In genomic region chr15:68057089-68057488, GRCh38 we compare ENCODE assay signal across 17 cellular contexts. TPM values are rescaled to one million over a fixed set of nuclear protein-coding genes. Genes with fewer than 3 reads are reported as not detected.
DNase-seq lines count a peak whose midpoint lies in the region; ATAC-seq, FAIRE-seq and TF ChIP-seq lines count a peak whose summit lies in the region.
"Had no signal": no experiment of that assay in that cellular context is flagged by ENCODE, and none has a peak within 500 bp of the region (broad histone marks: within the 10 kb centered on the region; RNA-seq: fewer than 3 reads in every experiment).

No MANE protein-coding gene starts in this region.

- no peak overlapping the region for H3K9ac ChIP-seq in keratinocyte (ENCODE audit: control insufficient read depth, extremely low read depth, insufficient read depth, low read length)

- peaks cover 2% of the 10 kb centered on the region for H3K36me3 Mint-ChIP-seq in activated naive CD8-positive, alpha-beta T cell
- peaks cover 8% of the 10 kb centered on the region for H3K36me3 Mint-ChIP-seq in stimulated activated memory B cell treated with anti-CD40 and anti-IgM and Interleukin-4, amounts not matched to agents 10 μg/mL and 1 μg/mL and 100 μg/mL, for 72 hours

- TF ChIP-seq RAD21 in A549 (conservative IDR thresholded peaks at IDR 0.05 in 1 of 2, IDR thresholded peaks at IDR 0.05 in 1 of 2) = no peak

- H3K79me2 ChIP-seq in keratinocyte (ENCODE audit: control insufficient read depth, insufficient read depth, low read length) = peaks cover 79% of the 10 kb centered on the region

- no peak overlapping the region for H3K27ac ChIP-seq in A549
- no peak overlapping the region for H3K27ac ChIP-seq in keratinocyte (ENCODE audit: control insufficient read depth, insufficient read depth, low read length)
- no peak overlapping the region for H3K27ac ChIP-seq in prostate gland

- H3K9me3 Mint-ChIP-seq in activated naive CD8-positive, alpha-beta T cell (ENCODE audit: low read depth) = no peaks in the 10 kb centered on the region
- no peaks in the 10 kb centered on the region for H3K9me3 Mint-ChIP-seq in stimulated activated memory B cell treated with anti-CD40 and anti-IgM and Interleukin-4, amounts not matched to agents 10 μg/mL and 1 μg/mL and 100 μg/mL, for 72 hours
- H3K9me3 Mint-ChIP-seq: activated T-cell treated with anti-CD3 and anti-CD28 coated beads, Interleukin-2, amount 50 U/mL, for 72 hours had no signal

- H3K27me3 ChIP-seq in keratinocyte (ENCODE audit: control insufficient read depth, extremely low read depth, insufficient read depth, low read length) = no peaks in the 10 kb centered on the region
- H3K27me3 ChIP-seq in prostate gland (replicated peaks; ENCODE audit: insufficient read depth) = no peaks in the 10 kb centered on the region
- H3K27me3 ChIP-seq: neutrophil had no signal

- peaks cover 32% of the 10 kb centered on the region for H3K4me1 ChIP-seq in A549
- H3K4me1 ChIP-seq in keratinocyte (ENCODE audit: control insufficient read depth, extremely low read depth, insufficient read depth, low read length) = peaks cover 26% of the 10 kb centered on the region
- peaks cover 7% of the 10 kb centered on the region for H3K4me1 ChIP-seq in prostate gland (replicated peaks)

- peaks cover 60% of the 10 kb centered on the region for H3K4me1 Mint-ChIP-seq in activated naive CD8-positive, alpha-beta T cell (ENCODE audit: low read depth)
- peaks cover 51% of the 10 kb centered on the region for H3K4me1 Mint-ChIP-seq in stimulated activated memory B cell treated with anti-CD40 and anti-IgM and Interleukin-4, amounts not matched to agents 10 μg/mL and 1 μg/mL and 100 μg/mL, for 72 hours

- no peak for TF ChIP-seq EP300 in A549 (IDR thresholded peaks at IDR 0.05)

- H3K4me2 ChIP-seq in A549 (peak overlapping the region; percentile 88; the same call in 2 of the 3 replicates), keratinocyte (ENCODE audit: control insufficient read depth, extremely low read depth, insufficient read depth, low read depth, low read length) (peak overlapping the region; percentile 35)

- H3K9me3 ChIP-seq in A549 (no peaks in the 10 kb centered on the region), keratinocyte (ENCODE audit: control insufficient read depth, low read depth, low read length) (no peaks in the 10 kb centered on the region), prostate gland (no peaks in the 10 kb centered on the region)
- H3K9me3 ChIP-seq: neutrophil had no signal

- POLR2A ChIA-PET in A549 (lab: Yijun Ruan, JAX) = no interaction called here

- peak overlapping the region; percentile 34 for H3K27ac Mint-ChIP-seq in activated naive CD8-positive, alpha-beta T cell
- H3K27ac Mint-ChIP-seq in stimulated activated memory B cell treated with anti-CD40 and anti-IgM and Interleukin-4, amounts not matched to agents 10 μg/mL and 1 μg/mL and 100 μg/mL, for 72 hours = no peak overlapping the region

- H3K4me3 Mint-ChIP-seq in activated naive CD8-positive, alpha-beta T cell = peak overlapping the region; percentile 94
- H3K4me3 Mint-ChIP-seq in stimulated activated memory B cell treated with anti-CD40 and anti-IgM and Interleukin-4, amounts not matched to agents 10 μg/mL and 1 μg/mL and 100 μg/mL, for 72 hours = no peak overlapping the region

- intact Hi-C loops in prostate gland (cut with DNase I) = loop anchor here (10.0 kb wide), 3 partner anchors 92 to 172 kb away; no protein-coding TSS in a partner anchor

- CTCF ChIA-PET in A549 (lab: Yijun Ruan, JAX) = interaction anchor here (1.0 to 3.4 kb wide), 2 partner anchors 194 to 196 kb away, joined by 3 to 22 read pairs; no protein-coding TSS in a partner anchor

- no peaks in the 10 kb centered on the region for H3K9me1 ChIP-seq in keratinocyte (ENCODE audit: control insufficient read depth, extremely low read depth, insufficient read depth, low read length)

- DNase-seq in A549 (ENCODE audit: low read depth in 1 of 2, low spot score in 1 of 2) (no peak), GM12865 (ENCODE audit: low read depth) (no peak), keratinocyte (ENCODE audit: low read depth, low spot score) (no peak), prostate gland (ENCODE audit: low spot score) (no peak)
- DNase-seq: activated CD4-positive, alpha-beta T cell treated with anti-CD3 and anti-CD28 coated beads for 1 hour; activated T-cell treated with anti-CD3 and anti-CD28 coated beads, Interleukin-2, amount 50 U/mL, for 72 hours; DMS53; effector memory CD4-positive, alpha-beta T cell; NCI-H2171 treated with DMSO at 0.1 percent for 48 hours; trophoblast cell had no signal

- no peak for FAIRE-seq in A549 (lab: Jason Lieb, UNC)
- no peak for FAIRE-seq in keratinocyte (lab: Jason Lieb, UNC)
- FAIRE-seq: astrocyte, H54 had no signal

- H3K4me3 ChIP-seq in A549 (no peak overlapping the region), GM12865 (ENCODE audit: low read depth, low read length) (peak overlapping the region; percentile 64), keratinocyte (ENCODE audit: control insufficient read depth in 2 of 3, extremely low read depth in 1 of 3, insufficient read depth in 2 of 3, low read depth in 1 of 3, low read length in 3 of 3) (peak overlapping the region in 1 of 3 experiments; percentile 95), prostate gland (no peak overlapping the region)

- no peak overlapping the region for H2AFZ ChIP-seq in keratinocyte (ENCODE audit: control insufficient read depth, low read length)

- dilution Hi-C loops in keratinocyte (cut with MboI; ENCODE audit: extremely low pct_ligation_motif_present, low sequenced_read_pairs) = no loop called here

- ATAC-seq in A549 (no peak), GM21390 (IDR thresholded peaks at IDR 0.05; ENCODE audit: unreplicated experiment) (no peak), HG03469 (IDR thresholded peaks at IDR 0.05; ENCODE audit: unreplicated experiment) (no peak)
- no peak for ATAC-seq in stimulated activated memory B cell treated with anti-CD40 and anti-IgM and Interleukin-4, amounts not matched to agents 10 μg/mL and 1 μg/mL and 100 μg/mL, for 72 hours
- ATAC-seq: activated T-cell treated with anti-CD3 and anti-CD28 coated beads, Interleukin-2, amount 50 U/mL, for 72 hours had no signal

- TF ChIP-seq POLR2A in A549 (IDR thresholded peaks at IDR 0.05; ENCODE audit: low read length) (no peak), prostate gland (IDR thresholded peaks at IDR 0.05) (no peak)

- H4K20me1 ChIP-seq in keratinocyte (ENCODE audit: control insufficient read depth, extremely low read depth, insufficient read depth, low read length) = peaks cover 4% of the 10 kb centered on the region

- peaks cover 0 to 2% of the 10 kb centered on the region in 2 experiments for H3K36me3 ChIP-seq in keratinocyte (ENCODE audit: control insufficient read depth in 2 of 2, extremely low read depth in 1 of 2, insufficient read depth in 2 of 2, low read length in 2 of 2)
- H3K36me3 ChIP-seq in prostate gland = no peaks in the 10 kb centered on the region

- TF ChIP-seq CTCF in A549 (IDR thresholded peaks at IDR 0.05) = no peak
- TF ChIP-seq CTCF in GM12865 (IDR thresholded peaks at IDR 0.05; ENCODE audit: insufficient read depth, low read depth, low read length, missing control alignments) = no peak
- TF ChIP-seq CTCF in keratinocyte (optimal IDR thresholded peaks at IDR 0.05 in 1 of 3, IDR thresholded peaks at IDR 0.05 in 1 of 3, conservative IDR thresholded peaks at IDR 0.05 in 1 of 3; ENCODE audit: extremely low read depth in 1 of 3, insufficient read depth in 2 of 3, low read length in 3 of 3) = no peak
- TF ChIP-seq CTCF in prostate gland (IDR thresholded peaks at IDR 0.05) = no peak

- peaks cover 1% of the 10 kb centered on the region for H3K27me3 Mint-ChIP-seq in activated naive CD8-positive, alpha-beta T cell
- no peaks in the 10 kb centered on the region for H3K27me3 Mint-ChIP-seq in stimulated activated memory B cell treated with anti-CD40 and anti-IgM and Interleukin-4, amounts not matched to agents 10 μg/mL and 1 μg/mL and 100 μg/mL, for 72 hours

TF ChIP-seq in A549, 52 proteins besides CTCF, POLR2A, EP300 and RAD21:
- TF ChIP-seq HOXA7 (CRISPR knock-in tag; IDR thresholded peaks at IDR 0.05) (no peak), FOSL2 (IDR thresholded peaks at IDR 0.05) (no peak), FOSL2 (CRISPR knock-in tag; IDR thresholded peaks at IDR 0.05) (0 out of 2 replicates have a peak, but pooled peaks have one; percentile 7)

RNA-seq across cellular contexts. Expression of gene PIAS1, which starts 3.0 kb away (rescaled TPM):
- polyA plus RNA-seq in A549 (2011; rRNA removed) = 49.5 and 53.7 TPM in 2 replicates
- polyA plus RNA-seq in A549 (2012; cell fraction: cytosol; rRNA removed) = 15.7 and 16.1 TPM in 2 replicates
- polyA plus RNA-seq in A549 (2012; cell fraction: nucleus; rRNA removed) = 17.4 and 24.2 TPM in 2 replicates
- 18.0 to 23.2 TPM (median 21.4 TPM) in 3 replicates for polyA plus RNA-seq in A549 (2017; fragmentation: RNase III; extraction: RNeasy Plus Mini Kit Qiagen cat#74134 plus additional on column Dnase treatment)
- polyA minus RNA-seq in A549 (2011; rRNA and poly(A)+ RNA removed) = 97.3 and 119 TPM in 2 replicates
- polyA plus RNA-seq in keratinocyte = 38.0 to 75.3 TPM (median 58.2 TPM) in 3 replicates
- 29.2 TPM for polyA plus RNA-seq in keratinocyte (2011; ENCODE audit: low read depth)
- polyA plus RNA-seq in keratinocyte (2011; cell fraction: cytosol; rRNA removed) = 35.3 and 60.7 TPM in 2 replicates
- polyA plus RNA-seq in keratinocyte (2011; cell fraction: nucleus; rRNA removed) = 143 and 177 TPM in 2 replicates
- 24.2 and 33.7 TPM in 2 replicates for polyA plus RNA-seq in keratinocyte (2012; ENCODE audit: low replicate concordance)
- polyA minus RNA-seq in keratinocyte = 24.3 to 133 TPM (median 108 TPM) in 3 replicates
- polyA minus RNA-seq in keratinocyte (2011; cell fraction: cytosol; rRNA and poly(A)+ RNA removed) = 26.3 TPM
- polyA minus RNA-seq in keratinocyte (2011; cell fraction: nucleus; rRNA and poly(A)+ RNA removed) = 77.1 and 130 TPM in 2 replicates
- 10 to 100 TPM; 40.9 to 58.4 TPM for total RNA-seq in prostate gland
